Comparison of ENCODE assay signal across 1 cellular context in the genomic region with DNA sequence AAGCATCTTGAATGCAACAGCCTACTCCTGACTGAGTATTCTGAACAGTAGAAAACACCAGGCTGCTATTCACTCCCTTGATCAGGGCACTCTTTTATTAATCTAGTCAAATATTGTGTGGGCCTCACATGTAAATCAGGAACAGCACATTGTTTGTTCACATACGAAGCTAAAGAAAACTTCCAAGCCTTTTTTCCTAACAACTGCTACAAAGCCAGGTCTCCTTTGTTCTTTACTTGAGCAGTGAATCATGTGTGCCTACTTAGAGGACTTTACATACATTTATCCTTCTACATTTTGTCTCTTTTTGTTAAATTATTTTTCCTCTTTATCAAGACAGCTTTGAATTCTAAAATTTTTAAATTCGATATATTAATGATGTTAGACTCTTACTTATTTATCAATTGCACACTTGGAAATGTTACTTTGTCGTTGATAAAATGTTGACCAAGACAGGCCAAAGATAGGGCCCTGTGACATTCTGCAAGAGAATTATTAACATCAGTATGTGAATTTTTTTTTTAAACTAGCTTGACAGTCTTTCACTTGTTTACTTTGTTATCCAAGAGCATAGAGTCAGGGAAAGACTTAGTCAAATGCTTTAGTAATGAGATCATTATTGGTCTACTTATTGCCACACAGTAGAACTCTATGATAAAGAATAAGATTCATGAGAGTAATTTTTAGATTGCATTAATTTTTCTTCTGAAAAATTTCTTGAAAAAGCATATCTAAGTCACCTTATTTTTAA.
TF ChIP-seq lines count a peak whose summit lies in the region.

No MANE protein-coding gene starts in this region.

TF ChIP-seq in SK-N-SH treated with all-trans-retinoic acid at 6 μM for 48 hours, 23 proteins besides CTCF, POLR2A, EP300 and RAD21:
- peak; percentile 67 for TF ChIP-seq ISL1 (CRISPR knock-in tag; IDR thresholded peaks at IDR 0.05)
- TF ChIP-seq BACH2 (CRISPR knock-in tag; IDR thresholded peaks at IDR 0.05; ENCODE audit: borderline replicate concordance), result no peak
- no peak for TF ChIP-seq GLIS3 (CRISPR knock-in tag; IDR thresholded peaks at IDR 0.05)
- TF ChIP-seq ESRRG (CRISPR knock-in tag; IDR thresholded peaks at IDR 0.05), result no peak
- TF ChIP-seq SNAI2 (CRISPR knock-in tag; IDR thresholded peaks at IDR 0.05), result no peak
- TF ChIP-seq TOX (CRISPR knock-in tag; IDR thresholded peaks at IDR 0.05; ENCODE audit: borderline replicate concordance), result no peak
- TF ChIP-seq, protein P1, sequence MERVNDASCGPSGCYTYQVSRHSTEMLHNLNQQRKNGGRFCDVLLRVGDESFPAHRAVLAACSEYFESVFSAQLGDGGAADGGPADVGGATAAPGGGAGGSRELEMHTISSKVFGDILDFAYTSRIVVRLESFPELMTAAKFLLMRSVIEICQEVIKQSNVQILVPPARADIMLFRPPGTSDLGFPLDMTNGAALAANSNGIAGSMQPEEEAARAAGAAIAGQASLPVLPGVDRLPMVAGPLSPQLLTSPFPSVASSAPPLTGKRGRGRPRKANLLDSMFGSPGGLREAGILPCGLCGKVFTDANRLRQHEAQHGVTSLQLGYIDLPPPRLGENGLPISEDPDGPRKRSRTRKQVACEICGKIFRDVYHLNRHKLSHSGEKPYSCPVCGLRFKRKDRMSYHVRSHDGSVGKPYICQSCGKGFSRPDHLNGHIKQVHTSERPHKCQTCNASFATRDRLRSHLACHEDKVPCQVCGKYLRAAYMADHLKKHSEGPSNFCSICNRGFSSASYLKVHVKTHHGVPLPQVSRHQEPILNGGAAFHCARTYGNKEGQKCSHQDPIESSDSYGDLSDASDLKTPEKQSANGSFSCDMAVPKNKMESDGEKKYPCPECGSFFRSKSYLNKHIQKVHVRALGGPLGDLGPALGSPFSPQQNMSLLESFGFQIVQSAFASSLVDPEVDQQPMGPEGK (CRISPR knock-in tag; IDR thresholded peaks at IDR 0.05; ENCODE audit: borderline replicate concordance), result no peak
